ENCODE assay signal across 11 cellular contexts in genomic region chr10:13439313-13439712, GRCh38.
DNase-seq lines count a peak whose midpoint lies in the region; ATAC-seq and TF ChIP-seq lines count a peak whose summit lies in the region.
"Had no signal": no experiment of that assay in that cellular context is flagged by ENCODE, and none has a peak within 500 bp of the region (broad histone marks: within the 10 kb centered on the region; RNA-seq: fewer than 3 reads in every experiment).

No MANE protein-coding gene starts in this region.

- H3K9me3 ChIP-seq in lower lobe of right lung = no peaks in the 10 kb centered on the region
- no peaks in the 10 kb centered on the region for H3K9me3 ChIP-seq in stomach
- no peaks in the 10 kb centered on the region for H3K9me3 ChIP-seq in esophagus squamous epithelium

- WGBS in stomach, 5 donors = 39 to 55% (median 43%) methylated on average over 6 of the region's 6 CpGs
- WGBS in esophagus squamous epithelium, 2 donors = 34 to 44% methylated on average over 5 to 6 of the region's 6 CpGs

- H3K27me3 ChIP-seq in lower lobe of right lung (ENCODE audit: low read depth) (peaks cover 22% of the 10 kb centered on the region), stomach (peaks cover 0 to 53% (median 9%) of the 10 kb centered on the region in 3 donors), esophagus squamous epithelium (peaks cover 0 to 65% (median 0%) of the 10 kb centered on the region in 4 donors)

- TF ChIP-seq CTCF in lower lobe of right lung (IDR thresholded peaks at IDR 0.05) (no peak), stomach (IDR thresholded peaks at IDR 0.05) (no peak), esophagus squamous epithelium (IDR thresholded peaks at IDR 0.05) (no peak)

- H3K4me1 ChIP-seq in lower lobe of right lung = peaks cover 14% of the 10 kb centered on the region
- H3K4me1 ChIP-seq in stomach = peaks cover 12 to 21% (median 15%) of the 10 kb centered on the region in 4 donors
- H3K4me1 ChIP-seq in esophagus squamous epithelium = peaks cover 0 to 16% (median 10%) of the 10 kb centered on the region in 3 donors

- no peaks in the 10 kb centered on the region for H3K36me3 Mint-ChIP-seq in activated naive CD4-positive, alpha-beta T cell treated with anti-CD3 and anti-CD28 coated beads for 36 hours (ENCODE audit: low read depth)
- no peaks in the 10 kb centered on the region for H3K36me3 Mint-ChIP-seq in activated naive CD8-positive, alpha-beta T cell treated with anti-CD3 and anti-CD28 coated beads, Interleukin-2, amount 50 U/mL, for 24 hours (ENCODE audit: low read depth)

- ATAC-seq in activated naive CD8-positive, alpha-beta T cell treated with anti-CD3 and anti-CD28 coated beads, Interleukin-2, amount 50 U/mL, for 24 hours = no peak
- ATAC-seq in lower lobe of right lung = no peak

- intact Hi-C loops in activated naive CD4-positive, alpha-beta T cell treated with anti-CD3 and anti-CD28 coated beads for 36 hours (cut with micrococcal nuclease) = no loop called here
- intact Hi-C loops in lower lobe of right lung (cut with DNase I) = no loop called here
- intact Hi-C loops in stomach (cut with DNase I; ENCODE audit: low total_unique reads) = loop anchor here (5.0 kb wide), 1 partner anchor 62 kb away; no protein-coding TSS in a partner anchor
- intact Hi-C loops in esophagus squamous epithelium (cut with DNase I) = loop anchor here (5.0 kb wide), 1 partner anchor 67 kb away; no protein-coding TSS in a partner anchor

- no peak for DNase-seq in activated naive CD4-positive, alpha-beta T cell treated with anti-CD3 and anti-CD28 coated beads for 36 hours
- no peak for DNase-seq in activated naive CD4-positive, alpha-beta T cell (lab: John Stamatoyannopoulos, UW)
- no peak for DNase-seq in activated naive CD8-positive, alpha-beta T cell treated with anti-CD3 and anti-CD28 coated beads, Interleukin-2, amount 50 U/mL, for 24 hours
- DNase-seq in lower lobe of right lung (no peak), stomach (no peak), HUDEP-2 (lab: John Stamatoyannopoulos, UW; ENCODE audit: unreplicated experiment in 76 of 76) (no peak), esophagus squamous epithelium (lab: John Stamatoyannopoulos, UW) (no peak), germinal center (ENCODE audit: low spot score) (no peak)
- DNase-seq: AML-193, KG1, midbrain had no signal

- H3K9me3 Mint-ChIP-seq in activated naive CD4-positive, alpha-beta T cell treated with anti-CD3 and anti-CD28 coated beads for 36 hours = no peaks in the 10 kb centered on the region
- no peaks in the 10 kb centered on the region for H3K9me3 Mint-ChIP-seq in activated naive CD8-positive, alpha-beta T cell treated with anti-CD3 and anti-CD28 coated beads, Interleukin-2, amount 50 U/mL, for 24 hours

- peaks cover 7% of the 10 kb centered on the region for H3K4me1 Mint-ChIP-seq in activated naive CD4-positive, alpha-beta T cell treated with anti-CD3 and anti-CD28 coated beads for 36 hours (ENCODE audit: low read depth)
- peaks cover 10% of the 10 kb centered on the region for H3K4me1 Mint-ChIP-seq in activated naive CD8-positive, alpha-beta T cell treated with anti-CD3 and anti-CD28 coated beads, Interleukin-2, amount 50 U/mL, for 24 hours

- no peak overlapping the region for H3K27ac Mint-ChIP-seq in activated naive CD4-positive, alpha-beta T cell treated with anti-CD3 and anti-CD28 coated beads for 36 hours
- no peak overlapping the region for H3K27ac Mint-ChIP-seq in activated naive CD8-positive, alpha-beta T cell treated with anti-CD3 and anti-CD28 coated beads, Interleukin-2, amount 50 U/mL, for 24 hours

- H3K36me3 ChIP-seq in lower lobe of right lung (no peaks in the 10 kb centered on the region), stomach (peaks cover 0 to 21% (median 2%) of the 10 kb centered on the region in 4 donors), esophagus squamous epithelium (no peaks in the 10 kb centered on the region)

- H3K27me3 Mint-ChIP-seq in activated naive CD4-positive, alpha-beta T cell treated with anti-CD3 and anti-CD28 coated beads for 36 hours (ENCODE audit: low read depth) = peaks cover 38% of the 10 kb centered on the region
- H3K27me3 Mint-ChIP-seq in activated naive CD8-positive, alpha-beta T cell treated with anti-CD3 and anti-CD28 coated beads, Interleukin-2, amount 50 U/mL, for 24 hours = peaks cover 59% of the 10 kb centered on the region

- H3K4me3 Mint-ChIP-seq in activated naive CD4-positive, alpha-beta T cell treated with anti-CD3 and anti-CD28 coated beads for 36 hours = peak overlapping the region; percentile 61
- H3K4me3 Mint-ChIP-seq in activated naive CD8-positive, alpha-beta T cell treated with anti-CD3 and anti-CD28 coated beads, Interleukin-2, amount 50 U/mL, for 24 hours = peak overlapping the region; percentile 49

- TF ChIP-seq EP300 in stomach (IDR thresholded peaks at IDR 0.05) = no peak

- H3K27ac ChIP-seq in lower lobe of right lung (no peak overlapping the region), stomach (no peak overlapping the region), esophagus squamous epithelium (no peak overlapping the region)

- CTCF ChIA-PET in activated naive CD4-positive, alpha-beta T cell treated with anti-CD3 and anti-CD28 coated beads for 36 hours (lab: Charles Lee) = interaction anchor here (0.5 to 7.5 kb wide), 17 partner anchors 10 to 361 kb away, joined by 3 to 100 read pairs (median 7); partner anchors contain the start of gene MCM10

- H3K4me3 ChIP-seq in lower lobe of right lung = peak overlapping the region; percentile 40
- H3K4me3 ChIP-seq in stomach = peak overlapping the region; percentile 35 to 50 (median 38)
- peak overlapping the region in 2 of 4 donors; percentile 38 to 62 for H3K4me3 ChIP-seq in esophagus squamous epithelium

- TF ChIP-seq POLR2A in stomach (IDR thresholded peaks at IDR 0.05) (no peak), esophagus squamous epithelium (IDR thresholded peaks at IDR 0.05) (no peak)

Comparison
In these comparisons a context has a peak if more than half of its experiments do, and no peak if none do; other contexts are left out.
1. intact Hi-C loops: an anchor here in stomach (5.0 kb wide) and esophagus squamous epithelium (5.0 kb wide); none called in activated naive CD4-positive, alpha-beta T cell treated with anti-CD3 and anti-CD28 coated beads for 36 hours and lower lobe of right lung.